ENCODE assay signal across 25 cellular contexts in the genomic region with DNA sequence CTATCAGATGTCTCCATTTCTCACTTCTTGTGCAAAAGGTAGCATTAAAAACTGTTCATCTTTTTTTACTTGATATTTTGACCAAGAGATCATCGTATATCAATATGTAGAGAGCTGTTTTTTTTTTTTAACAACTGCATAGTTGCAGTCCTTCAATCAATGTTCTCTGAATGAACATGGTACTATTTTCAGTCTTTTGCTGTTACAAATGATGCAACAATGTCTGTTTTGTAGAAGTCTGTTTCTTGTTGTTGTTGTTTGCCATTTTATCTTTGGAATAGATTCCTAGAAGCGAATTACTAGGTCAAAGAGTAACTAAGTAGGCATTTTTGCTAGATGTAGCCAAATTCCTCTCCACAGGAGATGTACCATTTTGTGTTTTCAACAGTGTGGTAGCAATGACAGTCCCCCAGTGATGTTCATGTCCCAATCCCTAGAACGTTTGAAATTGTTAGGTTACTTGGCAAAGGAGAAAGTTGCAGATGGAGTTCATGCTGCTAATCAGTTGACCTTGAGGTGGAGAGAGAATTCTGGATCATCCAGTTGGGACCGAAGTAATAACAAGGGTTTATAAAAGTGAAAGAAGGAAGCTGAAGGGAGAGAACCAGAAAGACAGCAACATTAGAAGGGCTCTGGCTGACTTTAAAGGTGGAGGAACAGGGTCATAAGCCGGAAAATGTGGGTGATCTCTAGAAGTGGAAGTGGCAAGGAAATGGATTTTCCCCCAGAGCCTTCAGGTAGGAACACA. TPM values are rescaled to one million over a fixed set of nuclear protein-coding genes. Genes with fewer than 3 reads are reported as not detected.
DNase-seq lines count a peak whose midpoint lies in the region; ATAC-seq, FAIRE-seq and TF ChIP-seq lines count a peak whose summit lies in the region.
"Had no signal": no experiment of that assay in that cellular context is flagged by ENCODE, and none has a peak within 500 bp of the region (broad histone marks: within the 10 kb centered on the region; RNA-seq: fewer than 3 reads in every experiment).

No MANE protein-coding gene starts in this region.

- DNase-seq in activated T-cell treated with anti-CD3 and anti-CD28 coated beads, Interleukin-2, amount 50 U/mL, for 24 hours = no peak
- no peak for DNase-seq in activated T-cell treated with anti-CD3 and anti-CD28 coated beads for 4 hours
- no peak for DNase-seq in GM12892 (ENCODE audit: insufficient read length)
- no peak for DNase-seq in T-helper 17 cell
- DNase-seq in pancreas = no peak
- DNase-seq in naive thymus-derived CD8-positive, alpha-beta T cell = no peak
- DNase-seq: activated CD4-positive, alpha-beta T cell treated with anti-CD3 and anti-CD28 coated beads for 48 hours; activated effector memory CD4-positive, alpha-beta T cell treated with Interleukin-2 at 50 U/mL for 16 hours; BE2C; brain microvascular endothelial cell; COR-L47; DMS79; effector CD4-positive, alpha-beta T cell; erythroblast; heart left ventricle; NCI-H1436; NCI-H2107; NCI-H446 treated with DMSO at 0.1 percent for 48 hours; nucleus accumbens; stimulated activated CD8-positive, alpha-beta memory T cell treated with anti-CD3 and anti-CD28 coated beads, Interleukin-4, amount 100 ng/mL, for 48 hours; upper lobe of right lung had no signal

- H3K36me3 ChIP-seq in pancreas = no peaks in the 10 kb centered on the region
- H3K36me3 ChIP-seq: brain microvascular endothelial cell, HAP-1, heart left ventricle, upper lobe of right lung had no signal

- intact Hi-C loops in pancreas (cut with DNase I) = loop anchor here in 1 of 3 donors (10.0 kb wide), 2 partner anchors 129 to 381 kb away; no protein-coding TSS in a partner anchor

- H3K27me3 ChIP-seq in pancreas = no peaks in the 10 kb centered on the region
- H3K27me3 ChIP-seq: BE2C, brain microvascular endothelial cell, heart left ventricle, upper lobe of right lung had no signal

- peaks cover 9 to 20% (median 14%) of the 10 kb centered on the region in 3 donors for H3K4me1 ChIP-seq in pancreas

- POLR2A ChIA-PET in naive thymus-derived CD8-positive, alpha-beta T cell (lab: Charles Lee) = no interaction called here

- H3K9me3 Mint-ChIP-seq in activated T-cell treated with anti-CD3 and anti-CD28 coated beads, Interleukin-2, amount 50 U/mL, for 24 hours = peaks cover 15% of the 10 kb centered on the region
- peaks cover 0 to 3% (median 0%) of the 10 kb centered on the region in 9 donors for H3K9me3 Mint-ChIP-seq in naive thymus-derived CD8-positive, alpha-beta T cell

- no peak overlapping the region for H3K4me3 Mint-ChIP-seq in activated T-cell treated with anti-CD3 and anti-CD28 coated beads, Interleukin-2, amount 50 U/mL, for 24 hours
- H3K4me3 Mint-ChIP-seq in T-helper 17 cell = peak overlapping the region; percentile 21
- peak overlapping the region in 4 of 10 donors; percentile 5 to 57 (median 16) for H3K4me3 Mint-ChIP-seq in naive thymus-derived CD8-positive, alpha-beta T cell

- peaks cover 60% of the 10 kb centered on the region for H3K36me3 Mint-ChIP-seq in activated T-cell treated with anti-CD3 and anti-CD28 coated beads, Interleukin-2, amount 50 U/mL, for 24 hours (ENCODE audit: low read depth)
- peaks cover 5% of the 10 kb centered on the region for H3K36me3 Mint-ChIP-seq in T-helper 17 cell (ENCODE audit: low read depth)
- H3K36me3 Mint-ChIP-seq in naive thymus-derived CD8-positive, alpha-beta T cell = peaks cover 0 to 22% (median 8%) of the 10 kb centered on the region in 3 donors

- H3K27ac Mint-ChIP-seq in activated T-cell treated with anti-CD3 and anti-CD28 coated beads, Interleukin-2, amount 50 U/mL, for 24 hours = peak overlapping the region; percentile 39
- H3K27ac Mint-ChIP-seq in T-helper 17 cell = peak overlapping the region; percentile 57
- peak overlapping the region in 2 of 10 donors; percentile 0 to 47 for H3K27ac Mint-ChIP-seq in naive thymus-derived CD8-positive, alpha-beta T cell

- ATAC-seq in T-helper 17 cell (no peak), pancreas (peak; percentile 35 to 64 (median 50)), GM19328 (IDR thresholded peaks at IDR 0.05; ENCODE audit: unreplicated experiment) (no peak), GM21576 (IDR thresholded peaks at IDR 0.05; ENCODE audit: unreplicated experiment) (no peak)
- no peak for ATAC-seq in naive thymus-derived CD8-positive, alpha-beta T cell
- ATAC-seq: heart left ventricle, upper lobe of right lung had no signal

- no peak for TF ChIP-seq CTCF in pancreas (IDR thresholded peaks at IDR 0.05)

- H3K9me3 ChIP-seq in T-helper 17 cell (ENCODE audit: control insufficient read depth, low read length, poor library complexity, severe bottlenecking) (no peaks in the 10 kb centered on the region), pancreas (no peaks in the 10 kb centered on the region)
- H3K9me3 ChIP-seq: HAP-1, upper lobe of right lung had no signal

- TF ChIP-seq POLR2A in GM12892 (IDR thresholded peaks at IDR 0.05; ENCODE audit: low read depth, low read length) = no peak

- no peaks in the 10 kb centered on the region for H3K27me3 Mint-ChIP-seq in activated T-cell treated with anti-CD3 and anti-CD28 coated beads, Interleukin-2, amount 50 U/mL, for 24 hours
- no peaks in the 10 kb centered on the region for H3K27me3 Mint-ChIP-seq in T-helper 17 cell
- no peaks in the 10 kb centered on the region for H3K27me3 Mint-ChIP-seq in naive thymus-derived CD8-positive, alpha-beta T cell

- H3K4me1 Mint-ChIP-seq in activated T-cell treated with anti-CD3 and anti-CD28 coated beads, Interleukin-2, amount 50 U/mL, for 24 hours (ENCODE audit: low read depth) = peaks cover 69% of the 10 kb centered on the region
- peaks cover 37% of the 10 kb centered on the region for H3K4me1 Mint-ChIP-seq in T-helper 17 cell
- H3K4me1 Mint-ChIP-seq in naive thymus-derived CD8-positive, alpha-beta T cell = peaks cover 33 to 70% (median 67%) of the 10 kb centered on the region in 4 donors

- FAIRE-seq in GM12892 (lab: Jason Lieb, UNC) (peak; percentile 77), pancreas (lab: Jason Lieb, UNC) (no peak)

- 43 to 47% methylated on average over 5 of the region's 5 CpGs for WGBS in pancreas, 2 donors

- no peak overlapping the region for H3K4me3 ChIP-seq in pancreas
- H3K4me3 ChIP-seq: HAP-1, heart left ventricle, upper lobe of right lung had no signal

- H3K27ac ChIP-seq in pancreas = peak overlapping the region in 1 of 4 donors; percentile 41
- H3K27ac ChIP-seq: brain microvascular endothelial cell, HL-60, upper lobe of right lung had no signal

RNA-seq across cellular contexts. Expression of a gene that starts 6.3 kb away (rescaled TPM):
- 30.8 TPM for polyA plus RNA-seq in GM12892 (2012; ENCODE audit: missing spikeins)
- 10 to 100 TPM; 61.0 to 73.7 TPM for total RNA-seq in T-helper 17 cell
- total RNA-seq in pancreas = 10 to 100 TPM; 24.7 to 36.0 (median 33.9) TPM
- 10 to 100 TPM; 13.1 to 15.3 TPM for polyA plus RNA-seq in pancreas
- 10 to 100 TPM; 69.2 to 79.9 TPM for total RNA-seq in naive thymus-derived CD8-positive, alpha-beta T cell
- 10 to 100 TPM; 24.3 to 35.8 (median 27.4) TPM for polyA plus RNA-seq in naive thymus-derived CD8-positive, alpha-beta T cell

RNA-seq across cellular contexts. Expression of a gene that starts 6.5 kb away (rescaled TPM):
- polyA plus RNA-seq in GM12892 (2012; ENCODE audit: missing spikeins) = 10.3 TPM
- total RNA-seq in T-helper 17 cell = 10 to 100 TPM; 12.7 to 19.0 TPM
- 10 to 100 TPM in 5 of 6 donors, 1 to 10 TPM in 1; 9.2 to 13.7 (median 11.4) TPM for total RNA-seq in pancreas
- polyA plus RNA-seq in pancreas = 1 to 10 TPM; 4.2 to 8.8 TPM
- 10 to 100 TPM; 19.9 to 23.9 TPM for total RNA-seq in naive thymus-derived CD8-positive, alpha-beta T cell
- 10 to 100 TPM; 14.3 to 16.0 (median 15.4) TPM for polyA plus RNA-seq in naive thymus-derived CD8-positive, alpha-beta T cell

Comparison
In these comparisons a context has a peak if more than half of its experiments do, and no peak if none do; other contexts are left out.
1. ATAC-seq: peak in pancreas (4 of 4); none in T-helper 17 cell (single experiment), naive thymus-derived CD8-positive, alpha-beta T cell (0 of 2), GM19328 (single experiment) and GM21576 (single experiment).